8 cellular contexts compared by ENCODE assay signal in genomic region chr17:12667299-12667958, GRCh38. TPM values are rescaled to one million over a fixed set of nuclear protein-coding genes. Genes with fewer than 3 reads are reported as not detected.
A peak's percentile ranks its signal among the peaks of the same experiment; 100 is the strongest.
DNase-seq lines count a peak whose midpoint lies in the region; ATAC-seq and TF ChIP-seq lines count a peak whose summit lies in the region.

No MANE protein-coding gene starts in this region.

- H3K36me3 ChIP-seq in MG63: no peaks in the 10 kb centered on the region

- no peak overlapping the region for H3K4me3 Mint-ChIP-seq in T-cell

- peaks cover 38 to 54% of the 10 kb centered on the region in 2 donors for H3K27me3 Mint-ChIP-seq in T-cell

- no peaks in the 10 kb centered on the region for H3K9me3 ChIP-seq in MG63

- CTCF ChIA-PET in T-cell (lab: Charles Lee): no interaction called here

- intact Hi-C loops in Right ventricle myocardium superior (cut with DNase I): loop anchor here (2.0 to 10.0 kb wide), 5 partner anchors 75 to 483 kb away; no protein-coding TSS in a partner anchor

- DNase-seq in NCI-H526 (lab: John Stamatoyannopoulos, UW) (peak; percentile 1 to 6), NCI-H526 treated with DMSO at 0.1 percent for 48 hours (lab: John Stamatoyannopoulos, UW) (no peak), SK-N-DZ (ENCODE audit: low spot score) (peak; percentile 30), Right ventricle myocardium superior (no peak), retinal pigment epithelial cell (ENCODE audit: low read depth) (peak; percentile 13), MG63 (no peak), T-cell (no peak), NCI-H2107 treated with DMSO at 0.1 percent for 48 hours (lab: John Stamatoyannopoulos, UW; ENCODE audit: unreplicated experiment) (no peak)

- POLR2A ChIA-PET in T-cell (lab: Charles Lee): no interaction called here

- no peaks in the 10 kb centered on the region for H3K9me3 Mint-ChIP-seq in T-cell

- ATAC-seq in Right ventricle myocardium superior (ENCODE audit: poor library complexity) (peak; percentile 76), T-cell (replicated peaks in 1 of 4) (no peak)

- H3K4me3 ChIP-seq in retinal pigment epithelial cell (ENCODE audit: low read length) (no peak overlapping the region), MG63 (no peak overlapping the region)

- no peak overlapping the region for H3K27ac Mint-ChIP-seq in T-cell

- peak; percentile 53 for TF ChIP-seq CTCF in retinal pigment epithelial cell (conservative IDR thresholded peaks at IDR 0.05; ENCODE audit: low read depth, low read length)

- no peaks in the 10 kb centered on the region for H3K36me3 Mint-ChIP-seq in T-cell

- peaks cover 0 to 4% (median 0%) of the 10 kb centered on the region in 3 donors for H3K4me1 Mint-ChIP-seq in T-cell

- H3K27me3 ChIP-seq in MG63: no peaks in the 10 kb centered on the region

RNA-seq across cellular contexts. Expression of gene MYOCD, which starts 1.7 kb away (rescaled TPM):
- polyA plus RNA-seq in SK-N-DZ (2014; cell fraction: cytosol; rRNA removed): not detected in 2 replicates
- not detected in 2 replicates for polyA plus RNA-seq in SK-N-DZ (2014; cell fraction: nucleus; rRNA removed)
- 33.7 TPM for total RNA-seq in Right ventricle myocardium superior
- total RNA-seq in MG63 (2014; rRNA removed; shearing (Covaris generic); ENCODE audit: low replicate concordance): 0.10 TPM in 1 of 2 replicates, not detected in the other
- not detected for total RNA-seq in T-cell

Comparison
In these comparisons a context has a peak if more than half of its experiments do, and no peak if none do; other contexts are left out.
1. DNase-seq: peak in NCI-H526 (2 of 2), SK-N-DZ (single experiment) and retinal pigment epithelial cell (single experiment); none in NCI-H526 treated with DMSO at 0.1 percent for 48 hours (single experiment), Right ventricle myocardium superior (single experiment), MG63 (single experiment), T-cell (0 of 34) and NCI-H2107 treated with DMSO at 0.1 percent for 48 hours (single experiment).
2. RNA of gene MYOCD, which starts 1.7 kb away (total RNA-seq): 33.7 TPM in Right ventricle myocardium superior (single experiment); 0.10 TPM in MG63 and not detected in T-cell; every median in the first group is over 10 times any median in the second.